Comparison of ENCODE assay signal across 8 cellular contexts in the genomic region with DNA sequence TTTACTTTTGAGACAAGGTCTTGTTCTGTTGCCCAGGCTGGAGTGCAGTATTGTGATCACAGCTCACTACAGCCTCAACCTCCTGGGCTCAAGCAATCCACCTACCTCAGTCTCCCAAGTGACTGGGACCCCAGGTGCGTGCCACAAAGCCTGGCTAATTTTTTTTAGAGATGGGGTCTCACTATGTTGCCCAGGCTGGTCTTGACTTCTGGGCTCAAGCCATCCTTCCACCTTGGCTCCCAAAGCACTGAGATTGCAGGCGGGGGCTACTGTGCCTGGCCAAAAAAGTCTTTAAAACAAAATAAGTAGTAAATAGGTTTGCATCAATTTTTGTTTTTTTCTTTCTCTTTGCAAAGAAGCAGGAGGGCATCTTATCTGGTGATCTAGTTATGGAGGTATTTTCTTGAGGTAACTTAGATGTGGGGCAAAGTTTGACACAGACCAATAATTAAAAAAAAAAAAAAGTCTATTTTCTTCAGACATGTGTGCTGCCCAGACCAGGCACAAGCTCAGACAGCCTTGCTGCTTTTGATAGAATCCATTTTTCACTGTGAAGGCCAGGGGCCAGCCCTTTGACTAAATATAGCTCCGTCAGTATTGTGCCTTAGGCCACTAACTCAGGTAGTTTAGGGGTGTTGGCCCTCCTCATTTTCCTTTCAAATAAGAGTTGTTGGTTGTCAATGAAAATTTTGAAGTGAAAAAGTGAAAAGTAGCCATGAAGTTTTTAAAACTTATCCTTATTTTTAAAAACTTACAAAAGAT. TPM values are rescaled to one million over a fixed set of nuclear protein-coding genes. Genes with fewer than 3 reads are reported as not detected.
DNase-seq lines count a peak whose midpoint lies in the region; ATAC-seq and TF ChIP-seq lines count a peak whose summit lies in the region.

No MANE protein-coding gene starts in this region.

- H3K9me3 Mint-ChIP-seq in activated CD4-positive, alpha-beta memory T cell treated with anti-CD3 and anti-CD28 coated beads, Interleukin-2, amount 10 ng/mL, durations not matched to agents 7 days and 5 days, result no peaks in the 10 kb centered on the region

- no peaks in the 10 kb centered on the region for H3K27me3 ChIP-seq in skeletal muscle tissue (ENCODE audit: control insufficient read depth in 3 of 3, insufficient read depth in 3 of 3, low read length in 3 of 3)
- H3K27me3 ChIP-seq in SJCRH30, result no peaks in the 10 kb centered on the region

- DNase-seq in GM12865 (ENCODE audit: low read depth) (peak; percentile 11), foreskin fibroblast (no peak), SJCRH30 (no peak)
- no peak for DNase-seq in activated CD4-positive, alpha-beta memory T cell treated with anti-CD3 and anti-CD28 coated beads, Interleukin-2, amount 10 ng/mL, durations not matched to agents 7 days and 5 days
- no peak for DNase-seq in effector CD4-positive, alpha-beta T cell

- ATAC-seq in HG02763 (IDR thresholded peaks at IDR 0.05; ENCODE audit: unreplicated experiment) (no peak), HG02610 (IDR thresholded peaks at IDR 0.05; ENCODE audit: unreplicated experiment) (no peak)

- peaks cover 66% of the 10 kb centered on the region for H3K4me1 Mint-ChIP-seq in activated CD4-positive, alpha-beta memory T cell treated with anti-CD3 and anti-CD28 coated beads, Interleukin-2, amount 10 ng/mL, durations not matched to agents 7 days and 5 days

- TF ChIP-seq CTCF in GM12865 (IDR thresholded peaks at IDR 0.05; ENCODE audit: insufficient read depth, low read depth, low read length, missing control alignments), result no peak
- TF ChIP-seq CTCF in foreskin fibroblast (IDR thresholded peaks at IDR 0.05; ENCODE audit: low read depth, low read length), result no peak

- H3K4me1 ChIP-seq in skeletal muscle tissue (ENCODE audit: control insufficient read depth in 3 of 3, insufficient read depth in 3 of 3, low read length in 3 of 3) (peaks cover 52 to 84% (median 78%) of the 10 kb centered on the region in 3 donors), SJCRH30 (peaks cover 14% of the 10 kb centered on the region)

- peaks cover 0 to 7% (median 6%) of the 10 kb centered on the region in 3 donors for H3K36me3 ChIP-seq in skeletal muscle tissue (ENCODE audit: control insufficient read depth in 3 of 3, insufficient read depth in 3 of 3, low read length in 3 of 3)
- no peaks in the 10 kb centered on the region for H3K36me3 ChIP-seq in SJCRH30

- peak overlapping the region; percentile 74 for H3K27ac Mint-ChIP-seq in activated CD4-positive, alpha-beta memory T cell treated with anti-CD3 and anti-CD28 coated beads, Interleukin-2, amount 10 ng/mL, durations not matched to agents 7 days and 5 days

- POLR2A ChIA-PET in activated CD4-positive, alpha-beta memory T cell treated with anti-CD3 and anti-CD28 coated beads, Interleukin-2, amount 10 ng/mL, durations not matched to agents 7 days and 5 days (lab: Charles Lee), result interaction anchor here (1.2 to 18.0 kb wide), 5 partner anchors 5 to 36 kb away, joined by 4 to 305 read pairs (median 145); a partner anchor contains a TSS

- CTCF ChIA-PET in activated CD4-positive, alpha-beta memory T cell treated with anti-CD3 and anti-CD28 coated beads, Interleukin-2, amount 10 ng/mL, durations not matched to agents 7 days and 5 days (lab: Charles Lee), result interaction anchor here (1.4 to 3.4 kb wide), 4 partner anchors 7 to 35 kb away, joined by 4 to 17 read pairs (median 16); a partner anchor contains a TSS

- peaks cover 58% of the 10 kb centered on the region for H3K36me3 Mint-ChIP-seq in activated CD4-positive, alpha-beta memory T cell treated with anti-CD3 and anti-CD28 coated beads, Interleukin-2, amount 10 ng/mL, durations not matched to agents 7 days and 5 days (ENCODE audit: low read depth)

- H3K4me3 ChIP-seq in GM12865 (ENCODE audit: low read depth, low read length) (peak overlapping the region; percentile 95), foreskin fibroblast (ENCODE audit: low read depth in 1 of 2, low read length in 2 of 2) (peak overlapping the region; percentile 81), skeletal muscle tissue (ENCODE audit: low read length in 3 of 3) (peak overlapping the region; percentile 91 to 95 (median 93)), SJCRH30 (no peak overlapping the region)

- peak overlapping the region; percentile 95 for H3K27ac ChIP-seq in skeletal muscle tissue (ENCODE audit: low read depth, low read length)
- no peak overlapping the region for H3K27ac ChIP-seq in SJCRH30

- H3K9me3 ChIP-seq in skeletal muscle tissue (ENCODE audit: control insufficient read depth in 3 of 3, low read length in 3 of 3) (no peaks in the 10 kb centered on the region), SJCRH30 (replicated peaks) (no peaks in the 10 kb centered on the region)

- no peaks in the 10 kb centered on the region for H3K27me3 Mint-ChIP-seq in activated CD4-positive, alpha-beta memory T cell treated with anti-CD3 and anti-CD28 coated beads, Interleukin-2, amount 10 ng/mL, durations not matched to agents 7 days and 5 days

- peak overlapping the region; percentile 91 for H3K4me3 Mint-ChIP-seq in activated CD4-positive, alpha-beta memory T cell treated with anti-CD3 and anti-CD28 coated beads, Interleukin-2, amount 10 ng/mL, durations not matched to agents 7 days and 5 days

- peak overlapping the region; percentile 57 to 98 (median 97) for H3K9ac ChIP-seq in skeletal muscle tissue (ENCODE audit: low read depth in 1 of 3, low read length in 3 of 3)

RNA-seq across cellular contexts. Expression of a gene that starts 2.5 kb away (rescaled TPM):
- 100 to 1,000 TPM; 179 to 182 TPM for total RNA-seq in activated CD4-positive, alpha-beta memory T cell treated with anti-CD3 and anti-CD28 coated beads, Interleukin-2, amount 10 ng/mL, durations not matched to agents 7 days and 5 days
- total RNA-seq in skeletal muscle tissue, result 60.5 TPM
- 29.4 and 30.5 TPM in 2 replicates for total RNA-seq in SJCRH30 (2014; rRNA removed; shearing (Covaris generic))

RNA-seq across cellular contexts. Expression of a gene that starts 7.0 kb away (rescaled TPM):
- 10 to 100 TPM; 93.1 to 96.9 TPM for total RNA-seq in activated CD4-positive, alpha-beta memory T cell treated with anti-CD3 and anti-CD28 coated beads, Interleukin-2, amount 10 ng/mL, durations not matched to agents 7 days and 5 days
- total RNA-seq in skeletal muscle tissue, result 48.5 TPM
- total RNA-seq in SJCRH30 (2014; rRNA removed; shearing (Covaris generic)), result 41.0 and 48.4 TPM in 2 replicates

RNA-seq across cellular contexts. Expression of a gene that starts 35.1 kb away (rescaled TPM):
- total RNA-seq in activated CD4-positive, alpha-beta memory T cell treated with anti-CD3 and anti-CD28 coated beads, Interleukin-2, amount 10 ng/mL, durations not matched to agents 7 days and 5 days, result 10 to 100 TPM; 57.4 to 58.0 TPM
- total RNA-seq in skeletal muscle tissue, result 12.5 TPM
- total RNA-seq in SJCRH30 (2014; rRNA removed; shearing (Covaris generic)), result 9.5 and 12.7 TPM in 2 replicates

RNA-seq across cellular contexts. Expression of a gene that starts 35.2 kb away (rescaled TPM):
- not detected for total RNA-seq in activated CD4-positive, alpha-beta memory T cell treated with anti-CD3 and anti-CD28 coated beads, Interleukin-2, amount 10 ng/mL, durations not matched to agents 7 days and 5 days
- 31.8 TPM for total RNA-seq in skeletal muscle tissue
- total RNA-seq in SJCRH30 (2014; rRNA removed; shearing (Covaris generic)), result 0.66 and 1.0 TPM in 2 replicates
